8 cellular contexts compared by ENCODE assay signal in the genomic region with DNA sequence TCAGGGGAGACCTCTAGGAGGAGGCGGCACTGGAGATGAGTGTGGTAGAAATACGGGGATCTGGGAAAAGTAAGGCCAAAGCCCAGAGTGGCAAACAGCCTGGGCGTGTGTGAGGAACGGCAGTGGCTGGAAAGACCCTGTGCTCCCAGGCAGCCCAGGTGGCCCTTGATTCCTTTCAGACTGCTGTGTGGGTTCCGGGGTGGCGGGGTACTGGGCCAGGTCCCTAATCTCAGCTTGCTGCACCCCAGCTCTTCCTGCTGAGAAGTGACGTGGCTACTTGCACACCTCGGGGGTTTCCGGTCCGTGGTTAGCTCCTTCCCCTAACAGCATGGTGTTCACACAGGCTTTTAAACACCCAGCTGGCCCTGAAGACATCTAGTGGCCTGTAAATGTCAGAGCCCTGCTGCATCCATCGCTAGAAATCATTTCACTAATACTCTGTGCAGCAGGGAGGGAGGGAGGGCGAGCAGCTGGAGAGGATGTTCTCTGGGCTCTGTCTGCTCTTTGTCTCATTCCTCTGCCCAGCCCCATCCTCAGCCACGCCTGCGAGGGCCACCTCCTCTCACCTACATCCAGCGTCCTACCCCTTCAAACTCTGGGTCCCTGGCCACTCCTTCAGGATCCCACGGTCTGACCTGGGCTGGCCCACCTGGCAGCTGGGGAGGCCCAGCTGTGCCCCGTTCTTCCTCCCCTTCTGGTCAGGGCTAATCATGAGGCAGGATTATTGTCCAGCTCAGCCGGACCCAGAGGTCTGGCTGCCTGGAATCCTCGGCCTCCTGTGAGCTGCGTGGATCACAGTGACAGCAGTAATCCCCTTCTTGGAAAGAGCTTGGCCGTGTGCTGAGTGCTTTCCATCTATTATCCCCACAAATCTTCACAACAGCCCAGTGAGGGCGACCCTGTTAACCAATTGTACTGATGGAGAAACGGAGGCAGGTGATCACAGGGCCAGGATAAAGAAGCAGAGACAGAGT. TPM values are rescaled to one million over a fixed set of nuclear protein-coding genes. Genes with fewer than 3 reads are reported as not detected.
A peak's percentile ranks its signal among the peaks of the same experiment; 100 is the strongest.
DNase-seq lines count a peak whose midpoint lies in the region; ATAC-seq, FAIRE-seq and TF ChIP-seq lines count a peak whose summit lies in the region.

No MANE protein-coding gene starts in this region.

- H3K9me3 ChIP-seq in OCI-LY7 (ENCODE audit: low read length) (no peaks in the 10 kb centered on the region), testis (no peaks in the 10 kb centered on the region)

- H3K36me3 ChIP-seq in OCI-LY7 (ENCODE audit: insufficient read depth, low read length) (peaks cover 44% of the 10 kb centered on the region; the same call in 1 of the 2 replicates), testis (ENCODE audit: low read depth, missing control alignments) (no peaks in the 10 kb centered on the region)

- H3K9me2 ChIP-seq in OCI-LY7 (ENCODE audit: insufficient read depth, low read length) = no peaks in the 10 kb centered on the region

- no peaks in the 10 kb centered on the region for H3K27me3 Mint-ChIP-seq in progenitor cell of endocrine pancreas

- DNase-seq in OCI-LY7 (ENCODE audit: low spot score) (peak; percentile 85), activated gamma-delta T cell (lab: John Stamatoyannopoulos, UW) (peak; percentile 49), progenitor cell of endocrine pancreas (ENCODE audit: low spot score, unreplicated experiment) (no peak), NCI-H446 (lab: John Stamatoyannopoulos, UW) (no peak), testis (no peak), HTR-8/SVneo (ENCODE audit: insufficient read length, low spot score) (no peak)

- no peak for TF ChIP-seq POLR2A in testis (IDR thresholded peaks at IDR 0.05)

- H2AFZ ChIP-seq in OCI-LY7 (ENCODE audit: low read length) = no peak overlapping the region

- no peaks in the 10 kb centered on the region for H3K27me3 ChIP-seq in testis

- peak overlapping the region; percentile 29 for H3K27ac Mint-ChIP-seq in progenitor cell of endocrine pancreas

- WGBS in testis, 2 donors = 85 to 91% methylated on average over 22 to 23 of the region's 23 CpGs

- peak overlapping the region; percentile 57 for H3K27ac ChIP-seq in OCI-LY7 (ENCODE audit: low read depth, low read length, poor library complexity, severe bottlenecking)
- no peak overlapping the region for H3K27ac ChIP-seq in testis

- peak; percentile 83 for ATAC-seq in GM21825 (IDR thresholded peaks at IDR 0.05; ENCODE audit: unreplicated experiment)

- H3K4me3 ChIP-seq in OCI-LY7 (ENCODE audit: low read depth, low read length, poor library complexity, severe bottlenecking) = no peak overlapping the region
- no peak overlapping the region for H3K4me3 ChIP-seq in testis

- H3K4me2 ChIP-seq in OCI-LY7 (ENCODE audit: low read length) = peak overlapping the region; percentile 51

- peaks cover 16% of the 10 kb centered on the region for H3K4me1 Mint-ChIP-seq in progenitor cell of endocrine pancreas (ENCODE audit: low read depth)

- peaks cover 23% of the 10 kb centered on the region for H3K4me1 ChIP-seq in OCI-LY7 (ENCODE audit: insufficient read depth, low read length, poor library complexity, severe bottlenecking)
- no peaks in the 10 kb centered on the region for H3K4me1 ChIP-seq in testis

- no peaks in the 10 kb centered on the region for H4K20me1 ChIP-seq in OCI-LY7 (ENCODE audit: insufficient read depth, low read length)

- no TSS peak for BruUV-seq in OCI-LY7 (replicated peaks; lab: Mats Ljungman, UMichigan)

- CTCF ChIA-PET in OCI-LY7 (lab: Charles Lee; ENCODE audit: unreplicated experiment) = interaction anchor here (1.5 kb wide), 1 partner anchor 13 kb away, joined by 9 read pairs; no protein-coding TSS in a partner anchor

- peaks cover 22% of the 10 kb centered on the region for H3K36me3 Mint-ChIP-seq in progenitor cell of endocrine pancreas (ENCODE audit: insufficient read depth)

- no peak for FAIRE-seq in HTR-8/SVneo (lab: Jason Lieb, UNC)

- H3K9me3 Mint-ChIP-seq in progenitor cell of endocrine pancreas (ENCODE audit: low read depth) = no peaks in the 10 kb centered on the region

- intact Hi-C loops in OCI-LY7 (cut with micrococcal nuclease; ENCODE audit: unreplicated experiment) = loop anchor here (2.0 kb wide), 2 partner anchors 23 to 45 kb away; no protein-coding TSS in a partner anchor
- intact Hi-C loops in testis (cut with DNase I; ENCODE audit: low total_unique reads) = no loop called here

- H3K4me3 Mint-ChIP-seq in progenitor cell of endocrine pancreas (ENCODE audit: low read depth) = no peak overlapping the region

- POLR2A ChIA-PET in OCI-LY7 (lab: Charles Lee) = interaction anchor here (0.5 to 1.6 kb wide), 11 partner anchors 9 to 534 kb away, joined by 3 to 11 read pairs (median 4); a partner anchor contains a TSS

- TF ChIP-seq CTCF in GM12873 (IDR thresholded peaks at IDR 0.05; ENCODE audit: insufficient read depth, low read depth, low read length, missing control alignments) (peak; percentile 49), OCI-LY7 (conservative IDR thresholded peaks at IDR 0.05; ENCODE audit: low read length) (peak; percentile 52), progenitor cell of endocrine pancreas (IDR thresholded peaks at IDR 0.05; ENCODE audit: unreplicated experiment) (no peak), testis (IDR thresholded peaks at IDR 0.05) (no peak)

- no peaks in the 10 kb centered on the region for H3K79me2 ChIP-seq in OCI-LY7 (ENCODE audit: insufficient read depth, low read depth, low read length)

RNA-seq across cellular contexts. Expression of a gene that starts 7.2 kb away (rescaled TPM):
- total RNA-seq in OCI-LY7 (2014; rRNA removed; shearing (Covaris generic)) = 8.0 and 19.5 TPM in 2 replicates
- 17.1 and 18.2 TPM in 2 replicates for total RNA-seq in OCI-LY7 (2022)
- total RNA-seq in progenitor cell of endocrine pancreas = 22.9 and 26.1 TPM in 2 replicates
- total RNA-seq in testis = 10 to 100 TPM; 20.6 to 30.7 TPM
- polyA plus RNA-seq in testis (ENCODE audit: insufficient read depth, low read depth, low replicate concordance) = 17.9 TPM

RNA-seq across cellular contexts. Expression of a gene that starts 29.2 kb away (rescaled TPM):
- 0.75 and 0.95 TPM in 2 replicates for total RNA-seq in OCI-LY7 (2014; rRNA removed; shearing (Covaris generic))
- total RNA-seq in OCI-LY7 (2022) = 1.8 and 3.9 TPM in 2 replicates
- 0.36 and 0.44 TPM in 2 replicates for total RNA-seq in progenitor cell of endocrine pancreas
- total RNA-seq in testis = under 1 TPM in 1 of 2 donors, not detected in 1; 0.31 TPM
- polyA plus RNA-seq in testis (ENCODE audit: insufficient read depth, low read depth, low replicate concordance) = 0.41 TPM

RNA-seq across cellular contexts. Expression of a gene that starts 46.0 kb away (rescaled TPM):
- total RNA-seq in OCI-LY7 (2014; rRNA removed; shearing (Covaris generic)) = 8.2 and 10.3 TPM in 2 replicates
- total RNA-seq in OCI-LY7 (2022) (15.2 and 18.0 TPM in 2 replicates), progenitor cell of endocrine pancreas (10.2 and 12.1 TPM in 2 replicates), testis (10 to 100 TPM; 47.6 to 52.5 TPM)
- 101 TPM for polyA plus RNA-seq in testis (ENCODE audit: insufficient read depth, low read depth, low replicate concordance)

RNA-seq across cellular contexts. Expression of a gene that starts 56.4 kb away (rescaled TPM):
- 17.5 and 18.1 TPM in 2 replicates for total RNA-seq in OCI-LY7 (2014; rRNA removed; shearing (Covaris generic))
- total RNA-seq in OCI-LY7 (2022) (43.7 and 46.6 TPM in 2 replicates), progenitor cell of endocrine pancreas (36.5 and 37.4 TPM in 2 replicates), testis (10 to 100 TPM; 19.8 to 22.2 TPM)
- 22.2 TPM for polyA plus RNA-seq in testis (ENCODE audit: insufficient read depth, low read depth, low replicate concordance)

Comparison
In these comparisons a context has a peak if more than half of its experiments do, and no peak if none do; other contexts are left out.
1. CTCF ChIP-seq: peak in GM12873 (single experiment) and OCI-LY7 (single experiment); none in progenitor cell of endocrine pancreas (single experiment) and testis (0 of 3).
2. DNase-seq: peak in OCI-LY7 (single experiment) and activated gamma-delta T cell (single experiment); none in progenitor cell of endocrine pancreas (single experiment), NCI-H446 (0 of 2), testis (single experiment) and HTR-8/SVneo (single experiment).